Comparison of ENCODE assay signal across 10 cellular contexts in the genomic region with DNA sequence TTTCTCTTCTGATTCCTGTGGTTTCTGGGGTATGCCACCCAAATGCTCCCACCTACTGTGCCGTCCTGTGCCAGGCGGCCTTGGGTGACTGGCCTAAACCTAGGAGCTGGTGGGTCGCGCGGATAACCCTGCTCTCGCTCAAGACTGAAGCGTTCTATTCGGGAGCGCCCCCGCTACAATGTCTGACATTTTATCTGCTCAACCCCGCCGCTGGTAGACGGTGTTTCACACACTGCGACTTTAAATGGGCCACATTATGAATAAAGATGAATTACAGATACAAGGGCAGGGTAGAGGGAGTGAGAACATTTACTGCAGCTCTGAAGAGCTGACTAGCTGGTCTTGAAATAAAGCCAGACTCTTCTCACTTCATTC. TPM values are rescaled to one million over a fixed set of nuclear protein-coding genes. Genes with fewer than 3 reads are reported as not detected.
DNase-seq lines count a peak whose midpoint lies in the region.
"Had no signal": no experiment of that assay in that cellular context is flagged by ENCODE, and none has a peak within 500 bp of the region (broad histone marks: within the 10 kb centered on the region; RNA-seq: fewer than 3 reads in every experiment).

No MANE protein-coding gene starts in this region.

- H3K27ac Mint-ChIP-seq in activated naive CD8-positive, alpha-beta T cell treated with anti-CD3 and anti-CD28 coated beads for 36 hours: no peak overlapping the region

- peak overlapping the region; percentile 56 for H3K4me3 Mint-ChIP-seq in activated naive CD8-positive, alpha-beta T cell treated with anti-CD3 and anti-CD28 coated beads for 36 hours

- no peak overlapping the region for H3K27ac ChIP-seq in iPS-20b (ENCODE audit: low read length)
- H3K27ac ChIP-seq: 22Rv1 had no signal

- H3K36me3 ChIP-seq in iPS-20b (ENCODE audit: insufficient read depth, low read depth, low read length): no peaks in the 10 kb centered on the region

- peaks cover 15% of the 10 kb centered on the region for H3K36me3 Mint-ChIP-seq in activated naive CD8-positive, alpha-beta T cell treated with anti-CD3 and anti-CD28 coated beads for 36 hours

- H3K9me3 Mint-ChIP-seq in activated naive CD8-positive, alpha-beta T cell treated with anti-CD3 and anti-CD28 coated beads for 36 hours: peaks cover 16% of the 10 kb centered on the region

- H3K27me3 Mint-ChIP-seq in activated naive CD8-positive, alpha-beta T cell treated with anti-CD3 and anti-CD28 coated beads for 36 hours: peaks cover 20% of the 10 kb centered on the region

- no peaks in the 10 kb centered on the region for H3K9me3 ChIP-seq in iPS-20b (ENCODE audit: insufficient read depth, low read depth, low read length)

- no peak overlapping the region for H3K9ac ChIP-seq in iPS-20b (ENCODE audit: low read depth, low read length)

- peaks cover 95% of the 10 kb centered on the region for H3K27me3 ChIP-seq in iPS-20b (ENCODE audit: insufficient read depth, low read length)

- peak; percentile 15 for DNase-seq in NCI-H2227 (lab: John Stamatoyannopoulos, UW; ENCODE audit: unreplicated experiment)
- DNase-seq in NCI-H2227 treated with DMSO at 0.1 percent for 48 hours (lab: John Stamatoyannopoulos, UW): no peak
- no peak for DNase-seq in activated naive CD8-positive, alpha-beta T cell treated with anti-CD3 and anti-CD28 coated beads for 36 hours
- no peak for DNase-seq in skeletal muscle cell (ENCODE audit: low read depth)
- DNase-seq in NCI-H2081 treated with DMSO at 0.1 percent for 48 hours (lab: John Stamatoyannopoulos, UW): no peak
- DNase-seq in hepatic stellate cell (ENCODE audit: low spot score): no peak
- no peak for DNase-seq in islet precursor cell
- DNase-seq: KBM-7 had no signal

- H3K4me3 ChIP-seq in iPS-20b (ENCODE audit: low read length) (peak overlapping the region; percentile 71), skeletal muscle cell (ENCODE audit: low read depth, low read length) (peak overlapping the region; percentile 60)

- H3K4me1 Mint-ChIP-seq in activated naive CD8-positive, alpha-beta T cell treated with anti-CD3 and anti-CD28 coated beads for 36 hours: peaks cover 25% of the 10 kb centered on the region

- peaks cover 28% of the 10 kb centered on the region for H3K4me1 ChIP-seq in iPS-20b (ENCODE audit: insufficient read depth, low read length)

RNA-seq across cellular contexts. Expression of a gene that starts 0.8 kb away (rescaled TPM):
- 1 to 10 TPM; 4.8 to 6.1 TPM for total RNA-seq in activated naive CD8-positive, alpha-beta T cell treated with anti-CD3 and anti-CD28 coated beads for 36 hours
